ENCODE assay signal across 8 cellular contexts in the genomic region with DNA sequence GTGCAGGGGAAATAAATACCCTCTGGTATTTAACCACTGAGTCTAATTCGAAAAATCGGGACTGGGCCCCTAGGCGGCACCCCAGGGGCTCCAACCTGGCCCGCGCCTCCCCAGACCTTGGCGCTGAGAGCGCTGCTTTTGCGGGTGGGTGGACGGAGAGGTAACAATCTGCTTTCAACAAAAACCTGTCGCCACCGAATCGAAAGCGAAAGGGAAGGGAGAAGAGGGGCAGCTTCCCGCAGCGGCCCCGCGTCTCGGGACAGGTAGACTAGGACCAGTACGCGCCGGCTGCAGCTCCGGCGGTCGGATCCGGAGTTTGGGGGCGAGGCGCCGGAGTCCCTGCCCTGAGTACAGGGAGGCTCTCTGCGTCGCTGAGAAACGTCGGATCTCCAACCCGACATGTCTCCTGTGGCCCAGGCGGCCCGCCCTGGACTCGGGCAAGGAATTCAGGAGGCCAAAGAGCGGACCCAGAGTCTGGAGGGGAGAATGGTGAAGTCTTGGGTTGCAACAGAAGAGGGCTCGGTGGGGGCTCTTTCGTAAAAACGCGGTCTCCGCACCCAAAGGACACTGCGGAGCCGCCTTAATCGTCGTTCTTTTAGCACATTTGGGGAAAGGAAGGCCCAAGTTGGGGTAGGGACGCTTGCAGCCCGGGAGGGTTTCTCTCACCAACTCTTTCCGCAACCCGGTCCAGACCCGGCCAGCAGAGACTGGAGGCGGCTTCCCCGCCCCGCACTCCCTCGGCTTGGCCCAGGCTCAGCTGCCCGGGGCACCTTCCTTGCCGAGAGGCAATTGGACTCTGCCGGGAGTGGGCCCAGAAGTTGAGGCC. TPM values are rescaled to one million over a fixed set of nuclear protein-coding genes. Genes with fewer than 3 reads are reported as not detected.
DNase-seq lines count a peak whose midpoint lies in the region; ATAC-seq and TF ChIP-seq lines count a peak whose summit lies in the region.

No MANE protein-coding gene starts in this region.

- no peaks in the 10 kb centered on the region for H4K20me1 ChIP-seq in Loucy (ENCODE audit: insufficient read depth, low read length, poor library complexity, severe bottlenecking)

- H3K4me3 ChIP-seq in AG09309 (ENCODE audit: control insufficient read depth, low read depth, low read length) (peak overlapping the region; percentile 30), Loucy (ENCODE audit: low read length, poor library complexity, severe bottlenecking) (peak overlapping the region; percentile 67), dorsolateral prefrontal cortex (peak overlapping the region; percentile 6 to 77 (median 51))

- H3K27ac ChIP-seq in dorsolateral prefrontal cortex = peak overlapping the region in 13 of 59 donors; percentile 9 to 76 (median 38)

- peak overlapping the region; percentile 60 for H3K4me2 ChIP-seq in Loucy (ENCODE audit: low read depth, low read length, poor library complexity, severe bottlenecking)

- no peaks in the 10 kb centered on the region for H3K36me3 ChIP-seq in Loucy (ENCODE audit: insufficient read depth, low read length)

- no peaks in the 10 kb centered on the region for H3K9me3 Mint-ChIP-seq in neural crest cell

- H3K4me1 Mint-ChIP-seq in neural crest cell = peaks cover 14% of the 10 kb centered on the region

- peaks cover 99% of the 10 kb centered on the region for H3K27me3 Mint-ChIP-seq in neural crest cell (ENCODE audit: low read depth)

- intact Hi-C loops in dorsolateral prefrontal cortex (cut with DNase I) = no loop called here

- H3K9ac ChIP-seq in Loucy (ENCODE audit: low read depth, low read length, poor library complexity, severe bottlenecking) = peak overlapping the region; percentile 49

- peak overlapping the region; percentile 18 for H3K4me3 Mint-ChIP-seq in neural crest cell

- H3K4me1 ChIP-seq in Loucy (ENCODE audit: insufficient read depth, low read length, poor library complexity, severe bottlenecking) = no peaks in the 10 kb centered on the region

- DNase-seq in AG09309 (ENCODE audit: low read depth) (no peak), dorsolateral prefrontal cortex (no peak), neural crest cell (ENCODE audit: low read depth, low spot score) (no peak), superior temporal gyrus (ENCODE audit: extremely low spot score) (no peak), NCI-H2081 (lab: John Stamatoyannopoulos, UW) (no peak), NCI-H1092 (lab: John Stamatoyannopoulos, UW) (no peak)

- H3F3A ChIP-seq in Loucy (ENCODE audit: low read depth) = no peaks in the 10 kb centered on the region

- peaks cover 3% of the 10 kb centered on the region for H3K36me3 Mint-ChIP-seq in neural crest cell (ENCODE audit: low read depth)

- H3K27me3 ChIP-seq in Loucy (ENCODE audit: insufficient read depth, low read length, poor library complexity, severe bottlenecking) (no peaks in the 10 kb centered on the region), dorsolateral prefrontal cortex (peaks cover 7 to 100% (median 82%) of the 10 kb centered on the region in 45 donors)

- no peaks in the 10 kb centered on the region for H3K9me2 ChIP-seq in Loucy (replicated peaks; ENCODE audit: low read depth, low read length)

- no peaks in the 10 kb centered on the region for H3K9me3 ChIP-seq in Loucy (ENCODE audit: insufficient read depth, low read depth, low read length)

- TF ChIP-seq CTCF in AG09309 (IDR thresholded peaks at IDR 0.05; ENCODE audit: control insufficient read depth, insufficient read depth, low read depth, low read length, missing control alignments) = no peak
- no peak for TF ChIP-seq CTCF in Loucy (conservative IDR thresholded peaks at IDR 0.05; ENCODE audit: low read length)
- TF ChIP-seq CTCF in dorsolateral prefrontal cortex (IDR thresholded peaks at IDR 0.05 in 54 of 56, conservative IDR thresholded peaks at IDR 0.05 in 2 of 56; ENCODE audit: low read depth in 1 of 56, partially characterized antibody in 56 of 56) = no peak
- no peak for TF ChIP-seq CTCF in neural crest cell (conservative IDR thresholded peaks at IDR 0.05)

- H3K27ac Mint-ChIP-seq in neural crest cell (ENCODE audit: unreplicated experiment) = no peak overlapping the region

- ATAC-seq in HG03520 (IDR thresholded peaks at IDR 0.05; ENCODE audit: unreplicated experiment) = no peak

- H3K79me2 ChIP-seq in Loucy (ENCODE audit: insufficient read depth, low read length) = no peaks in the 10 kb centered on the region

- H2AFZ ChIP-seq in Loucy (ENCODE audit: low read length) = peak overlapping the region; percentile 78

RNA-seq across cellular contexts. Expression of a gene that starts 4.1 kb away (rescaled TPM):
- total RNA-seq in dorsolateral prefrontal cortex (1 to 10 TPM in 7 of 120 experiments, under 1 TPM in 83, not detected in 30; 0.06 to 2.1 (median 0.25) TPM), neural crest cell (0.05 TPM in 2 replicates)
